8 cellular contexts compared by ENCODE assay signal in the genomic region with DNA sequence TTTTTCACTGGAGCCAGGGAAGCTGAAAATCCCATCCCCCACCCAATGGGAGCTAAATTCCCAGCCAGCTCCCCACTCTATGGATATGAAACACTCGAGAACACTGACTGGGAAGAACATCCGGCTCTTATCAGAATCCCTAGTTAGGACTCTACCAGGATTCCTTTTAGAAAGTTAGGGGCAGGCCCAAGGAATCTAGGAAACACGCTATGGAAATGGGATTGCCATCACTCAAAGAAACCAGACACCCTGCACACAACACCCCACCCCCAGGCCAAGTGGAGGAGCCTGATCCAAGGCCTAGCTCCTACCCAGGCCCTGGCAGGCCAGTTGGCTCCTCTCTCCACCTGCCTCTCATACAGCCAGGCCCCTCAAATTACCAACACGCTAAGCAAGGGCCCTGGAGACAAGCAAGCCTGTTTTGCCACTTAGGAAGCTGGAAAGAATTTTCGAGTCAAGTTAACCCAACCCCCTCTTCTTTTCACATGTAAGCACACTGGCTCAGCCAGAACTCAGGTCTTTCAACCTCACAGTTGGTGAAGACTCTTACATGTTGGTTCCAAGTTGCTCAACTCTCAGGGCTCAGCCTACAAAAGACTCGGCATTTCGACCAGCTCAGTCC.
DNase-seq lines count a peak whose midpoint lies in the region; ATAC-seq and TF ChIP-seq lines count a peak whose summit lies in the region.

No MANE protein-coding gene starts in this region.

- TF ChIP-seq CTCF in BE2C (IDR thresholded peaks at IDR 0.05; ENCODE audit: low read depth, low read length) (no peak), epithelial cell of esophagus (IDR thresholded peaks at IDR 0.05; ENCODE audit: insufficient read depth, low read depth, low read length, missing control alignments) (no peak)

- H3K9me3 ChIP-seq in BE2C, result no peaks in the 10 kb centered on the region
- H3K9me3 ChIP-seq in naive thymus-derived CD4-positive, alpha-beta T cell (ENCODE audit: control insufficient read depth in 2 of 3, low read length in 3 of 3), result no peaks in the 10 kb centered on the region

- peaks cover 0 to 15% (median 0%) of the 10 kb centered on the region in 5 donors for H3K36me3 Mint-ChIP-seq in naive thymus-derived CD4-positive, alpha-beta T cell

- H3K9me3 Mint-ChIP-seq in naive thymus-derived CD4-positive, alpha-beta T cell, result no peaks in the 10 kb centered on the region

- intact Hi-C loops in naive thymus-derived CD4-positive, alpha-beta T cell (cut with micrococcal nuclease), result loop anchor here (5.0 to 10.0 kb wide), 2 partner anchors 595 to 597 kb away; partner anchors contain the start of gene RNU5A-1 (in 2 of the 2)

- peaks cover 7% of the 10 kb centered on the region for H3K36me3 ChIP-seq in BE2C
- peaks cover 0 to 13% (median 0%) of the 10 kb centered on the region in 3 experiments for H3K36me3 ChIP-seq in naive thymus-derived CD4-positive, alpha-beta T cell (ENCODE audit: control insufficient read depth in 2 of 3, insufficient read depth in 3 of 3, low read length in 3 of 3)

- peak; percentile 91 for DNase-seq in BE2C
- DNase-seq in NCI-H446 treated with DMSO at 0.1 percent for 48 hours (lab: John Stamatoyannopoulos, UW), result peak; percentile 17
- DNase-seq in epithelial cell of esophagus (ENCODE audit: low read depth), result peak; percentile 78
- DNase-seq in naive thymus-derived CD4-positive, alpha-beta T cell, result no peak
- DNase-seq in central memory CD4-positive, alpha-beta T cell, result no peak
- no peak for DNase-seq in kidney tubule cell (ENCODE audit: low spot score)

- no peak for ATAC-seq in naive thymus-derived CD4-positive, alpha-beta T cell
- ATAC-seq in HG02642 (IDR thresholded peaks at IDR 0.05; ENCODE audit: poor library complexity, unreplicated experiment) (no peak), HG02938 (IDR thresholded peaks at IDR 0.05; ENCODE audit: unreplicated experiment) (no peak)

- POLR2A ChIA-PET in naive thymus-derived CD4-positive, alpha-beta T cell (lab: Charles Lee), result interaction anchor here (0.8 to 1.2 kb wide), 3 partner anchors 27 to 296 kb away, joined by 3 read pairs; no protein-coding TSS in a partner anchor

- no peaks in the 10 kb centered on the region for H3K27me3 Mint-ChIP-seq in naive thymus-derived CD4-positive, alpha-beta T cell

- H3K27ac ChIP-seq in naive thymus-derived CD4-positive, alpha-beta T cell (ENCODE audit: low read depth, low read length), result peak overlapping the region; percentile 27

- CTCF ChIA-PET in naive thymus-derived CD4-positive, alpha-beta T cell (lab: Charles Lee), result interaction anchor here (1.1 to 2.3 kb wide), 2 partner anchors 28 kb away, joined by 5 to 7 read pairs; no protein-coding TSS in a partner anchor

- H3K4me1 Mint-ChIP-seq in naive thymus-derived CD4-positive, alpha-beta T cell, result peaks cover 57 to 87% (median 70%) of the 10 kb centered on the region in 7 donors

- H3K4me3 Mint-ChIP-seq in naive thymus-derived CD4-positive, alpha-beta T cell, result peak overlapping the region; percentile 55 to 97 (median 84)

- peak overlapping the region in 8 of 9 donors; percentile 22 to 95 (median 78) for H3K27ac Mint-ChIP-seq in naive thymus-derived CD4-positive, alpha-beta T cell

- H3K27me3 ChIP-seq in BE2C, result no peaks in the 10 kb centered on the region
- no peaks in the 10 kb centered on the region for H3K27me3 ChIP-seq in naive thymus-derived CD4-positive, alpha-beta T cell (ENCODE audit: control insufficient read depth in 2 of 2, insufficient read depth in 2 of 2, low read length in 2 of 2)

- H3K4me3 ChIP-seq in BE2C (ENCODE audit: low read depth, low read length) (peak overlapping the region; percentile 28), epithelial cell of esophagus (ENCODE audit: low read length) (peak overlapping the region; percentile 30)
- no peak overlapping the region for H3K4me3 ChIP-seq in naive thymus-derived CD4-positive, alpha-beta T cell (ENCODE audit: low read length)

- H3K4me1 ChIP-seq in BE2C, result peaks cover 47% of the 10 kb centered on the region
- peaks cover 40 to 49% of the 10 kb centered on the region in 2 donors for H3K4me1 ChIP-seq in naive thymus-derived CD4-positive, alpha-beta T cell (ENCODE audit: control insufficient read depth in 2 of 2, insufficient read depth in 2 of 2, low read length in 2 of 2)

Comparison
In these comparisons a context has a peak if more than half of its experiments do, and no peak if none do; other contexts are left out.
1. DNase-seq: peak in BE2C (single experiment), NCI-H446 treated with DMSO at 0.1 percent for 48 hours (single experiment) and epithelial cell of esophagus (single experiment); none in naive thymus-derived CD4-positive, alpha-beta T cell (0 of 9), central memory CD4-positive, alpha-beta T cell (single experiment) and kidney tubule cell (single experiment).